8 cellular contexts compared by ENCODE assay signal in the genomic region with DNA sequence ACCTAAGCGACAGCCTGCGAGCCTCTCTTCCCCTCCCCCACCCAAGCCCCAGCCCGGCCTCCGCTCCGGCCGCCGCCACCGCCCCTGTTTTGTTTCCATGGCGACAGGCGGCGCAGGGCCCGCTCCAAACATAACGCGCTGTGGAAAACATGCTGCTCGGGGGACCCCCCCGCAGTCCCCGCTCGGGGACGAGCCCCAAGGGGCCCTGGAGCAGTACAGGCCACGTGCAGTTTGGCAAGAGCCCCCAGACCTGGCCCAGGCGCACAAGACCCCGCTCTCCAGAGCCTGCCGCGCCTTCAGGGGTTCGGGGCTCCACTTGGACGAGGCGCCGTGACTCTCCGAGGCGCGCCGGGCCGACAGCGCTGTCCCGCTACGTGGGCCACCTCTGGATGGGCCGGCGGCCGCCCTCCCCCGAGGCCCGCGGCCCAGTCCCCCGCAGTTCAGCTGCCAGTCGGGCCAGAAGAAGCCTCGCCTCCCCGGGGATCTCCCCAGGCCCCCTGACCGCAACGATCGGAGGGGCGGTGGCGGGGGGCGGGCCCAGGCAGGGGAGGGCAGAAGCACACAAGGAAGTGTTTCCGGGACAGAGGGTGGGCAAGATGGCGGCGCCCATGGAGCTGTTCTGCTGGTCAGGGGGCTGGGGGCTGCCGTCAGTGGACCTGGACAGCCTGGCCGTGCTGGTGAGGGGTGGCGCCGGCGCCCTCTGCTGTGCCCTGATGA. TPM values are rescaled to one million over a fixed set of nuclear protein-coding genes. Genes with fewer than 3 reads are reported as not detected.
DNase-seq lines count a peak whose midpoint lies in the region; ATAC-seq, FAIRE-seq and TF ChIP-seq lines count a peak whose summit lies in the region.

A gene with protein sequence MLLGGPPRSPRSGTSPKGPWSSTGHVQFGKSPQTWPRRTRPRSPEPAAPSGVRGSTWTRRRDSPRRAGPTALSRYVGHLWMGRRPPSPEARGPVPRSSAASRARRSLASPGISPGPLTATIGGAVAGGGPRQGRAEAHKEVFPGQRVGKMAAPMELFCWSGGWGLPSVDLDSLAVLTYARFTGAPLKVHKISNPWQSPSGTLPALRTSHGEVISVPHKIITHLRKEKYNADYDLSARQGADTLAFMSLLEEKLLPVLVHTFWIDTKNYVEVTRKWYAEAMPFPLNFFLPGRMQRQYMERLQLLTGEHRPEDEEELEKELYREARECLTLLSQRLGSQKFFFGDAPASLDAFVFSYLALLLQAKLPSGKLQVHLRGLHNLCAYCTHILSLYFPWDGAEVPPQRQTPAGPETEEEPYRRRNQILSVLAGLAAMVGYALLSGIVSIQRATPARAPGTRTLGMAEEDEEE (plus strand): TSS at position 40 of the 717 bp plus-strand sequence. CDS start 110 bp downstream, at position 150.

- H4K20me1 ChIP-seq in Loucy (ENCODE audit: insufficient read depth, low read length, poor library complexity, severe bottlenecking), result no peaks in the 10 kb centered on the region

- H3K36me3 ChIP-seq in Loucy (ENCODE audit: insufficient read depth, low read length) (no peaks in the 10 kb centered on the region), neutrophil (peaks cover 14% of the 10 kb centered on the region)

- no peak for FAIRE-seq in frontal cortex (lab: Jason Lieb, UNC)

- in situ Hi-C loops in SK-MEL-5 (cut with HindIII; ENCODE audit: low pct_unique_long_range_greater_than_20kb, low sequenced_read_pairs), result no loop called here

- peaks cover 16% of the 10 kb centered on the region for H3K79me2 ChIP-seq in Loucy (ENCODE audit: insufficient read depth, low read length)

- H3K4me2 ChIP-seq in Loucy (ENCODE audit: low read depth, low read length, poor library complexity, severe bottlenecking), result peak within 1 kb of the TSS; percentile 99

- H3K4me1 ChIP-seq in Loucy (ENCODE audit: insufficient read depth, low read length, poor library complexity, severe bottlenecking), result peaks cover 28% of the 10 kb centered on the region
- peaks cover 57 to 58% of the 10 kb centered on the region in 2 experiments for H3K4me1 ChIP-seq in neutrophil (ENCODE audit: control insufficient read depth in 1 of 2, insufficient read depth in 1 of 2, low read depth in 1 of 2, low read length in 1 of 2)

- H3K9ac ChIP-seq in Loucy (ENCODE audit: low read depth, low read length, poor library complexity, severe bottlenecking), result peak within 1 kb of the TSS; percentile 81

- peak; percentile 70 for DNase-seq in DMS79 treated with DMSO at 0.1 percent for 48 hours (lab: John Stamatoyannopoulos, UW)
- DNase-seq in SK-MEL-5 (ENCODE audit: low read depth, low spot score), result peak; percentile 87
- peak; percentile 42 to 84 (median 60) for DNase-seq in activated naive CD4-positive, alpha-beta T cell (lab: John Stamatoyannopoulos, UW)
- DNase-seq in frontal cortex (ENCODE audit: low spot score in 2 of 2), result peak; percentile 80 to 84
- DNase-seq in substantia nigra (lab: John Stamatoyannopoulos, UW), result peak; percentile 37 to 92 (median 78)

- H3K4me3 ChIP-seq in Loucy (ENCODE audit: low read length, poor library complexity, severe bottlenecking) (peak within 1 kb of the TSS; percentile 91), neutrophil (ENCODE audit: low read depth in 1 of 2, low read length in 1 of 2) (peak within 1 kb of the TSS; percentile 74 to 87)

- TF ChIP-seq CTCF in Loucy (conservative IDR thresholded peaks at IDR 0.05; ENCODE audit: low read length), result no peak
- peak; percentile 24 for TF ChIP-seq CTCF in neutrophil (IDR thresholded peaks at IDR 0.05)

- H3K9me3 ChIP-seq in Loucy (ENCODE audit: insufficient read depth, low read depth, low read length), result no peaks in the 10 kb centered on the region
- no peaks in the 10 kb centered on the region for H3K9me3 ChIP-seq in neutrophil

- ATAC-seq in GM21786 (IDR thresholded peaks at IDR 0.05; ENCODE audit: unreplicated experiment), result peak; percentile 70

- H3K27ac ChIP-seq in neutrophil, result peak within 1 kb of the TSS; percentile 99
- H3K27ac ChIP-seq in substantia nigra (ENCODE audit: low read depth, low read length, poor library complexity, severe bottlenecking), result peak within 1 kb of the TSS; percentile 98

- H2AFZ ChIP-seq in Loucy (ENCODE audit: low read length), result peak within 1 kb of the TSS; percentile 91

- H3K27me3 ChIP-seq in Loucy (ENCODE audit: insufficient read depth, low read length, poor library complexity, severe bottlenecking), result no peaks in the 10 kb centered on the region
- no peaks in the 10 kb centered on the region for H3K27me3 ChIP-seq in neutrophil

- H3F3A ChIP-seq in Loucy (ENCODE audit: low read depth), result no peaks in the 10 kb centered on the region

- H3K9me2 ChIP-seq in Loucy (replicated peaks; ENCODE audit: low read depth, low read length), result no peaks in the 10 kb centered on the region

RNA-seq across cellular contexts. Expression of the gene that starts here (rescaled TPM):
- 128 and 140 TPM in 2 replicates for total RNA-seq in SK-MEL-5 (2014; rRNA removed; shearing (Covaris generic))
- 103 and 134 TPM in 2 replicates for polyA plus RNA-seq in SK-MEL-5 (2015; cell fraction: cytosol; rRNA removed)
- 89.4 and 96.7 TPM in 2 replicates for polyA plus RNA-seq in SK-MEL-5 (2015; cell fraction: nucleus; rRNA removed)
- total RNA-seq in frontal cortex, result 13.9 TPM

Comparison
In these comparisons a context has a peak if more than half of its experiments do, and no peak if none do; other contexts are left out.
1. Peak in every context shown above with its lines: DNase-seq, ATAC-seq, H3K4me3 ChIP-seq and H3K27ac ChIP-seq.